8 cellular contexts compared by ENCODE assay signal in the genomic region with DNA sequence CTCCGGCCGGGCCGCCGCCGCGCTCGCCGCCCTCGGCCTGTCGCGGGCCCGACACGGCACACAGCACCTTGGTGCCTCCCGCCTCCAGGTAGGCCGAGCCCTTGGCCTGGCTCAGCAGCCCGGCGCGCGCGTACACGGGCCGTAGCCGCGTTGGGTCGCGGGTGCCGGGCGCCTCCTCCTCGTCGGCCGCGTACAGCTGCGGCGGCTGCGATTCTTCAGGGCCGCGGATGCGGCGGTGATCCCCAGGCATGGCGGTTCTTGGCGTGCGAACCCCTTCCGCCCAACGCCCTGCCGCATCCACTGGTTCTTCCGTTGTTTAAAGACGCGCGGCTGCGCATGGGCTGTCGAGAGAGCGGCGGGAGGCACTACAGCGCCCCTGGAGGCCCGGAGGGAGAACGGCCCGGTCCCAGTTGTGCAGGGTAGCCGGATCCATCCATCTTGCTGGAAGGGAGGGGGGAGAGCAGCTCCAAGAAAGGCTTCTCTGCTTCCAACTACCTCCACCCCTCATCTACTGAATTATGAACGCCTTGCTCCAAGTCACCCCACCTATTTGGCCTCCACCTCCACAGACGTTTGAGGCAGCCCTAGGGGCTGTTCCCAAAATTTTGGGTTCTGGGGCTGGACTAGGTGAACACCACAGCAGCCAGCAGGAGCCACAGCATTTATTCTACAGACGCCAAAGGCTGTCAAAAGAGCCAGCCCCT. TPM values are rescaled to one million over a fixed set of nuclear protein-coding genes. Genes with fewer than 3 reads are reported as not detected.
A peak's percentile ranks its signal among the peaks of the same experiment; 100 is the strongest.
DNase-seq lines count a peak whose midpoint lies in the region; ATAC-seq, FAIRE-seq and TF ChIP-seq lines count a peak whose summit lies in the region.

A gene (minus strand): TSS at position 290 of the 704 bp plus-strand sequence. CDS start 40 bp downstream, at position 250.

- H3K4me3 Mint-ChIP-seq in Calu3 (ENCODE audit: low read depth, unreplicated experiment): peak within 1 kb of the TSS; percentile 85

- intact Hi-C loops in Calu3 (cut with micrococcal nuclease; ENCODE audit: unreplicated experiment): no loop called here

- peaks cover 4 to 17% of the 10 kb centered on the region in 2 experiments for H4K20me1 ChIP-seq in H1 (replicated peaks in 1 of 2; ENCODE audit: control insufficient read depth in 1 of 2, insufficient read depth in 2 of 2, low read length in 2 of 2)

- H3K27ac Mint-ChIP-seq in Calu3 (ENCODE audit: unreplicated experiment): peak within 1 kb of the TSS; percentile 95

- no peak for TF ChIP-seq RAD21 in H1 (IDR thresholded peaks at IDR 0.05 in 1 of 2, conservative IDR thresholded peaks at IDR 0.05 in 1 of 2; ENCODE audit: low read depth in 2 of 2, low read length in 2 of 2)

- H3K9ac ChIP-seq in H1 (replicated peaks in 1 of 4; ENCODE audit: extremely low read depth in 1 of 4, low read depth in 3 of 4, low read length in 3 of 4) (peak within 1 kb of the TSS; percentile 65 to 96 (median 94)), mesendoderm (ENCODE audit: low read length) (peak within 1 kb of the TSS; percentile 92)

- TF ChIP-seq POLR2A in H1 (IDR thresholded peaks at IDR 0.05; ENCODE audit: control extremely low read depth in 1 of 2, low read depth in 2 of 2, low read length in 2 of 2): peak; percentile 86 to 88

- no TSS peak for BruUV-seq in Calu3 (replicated peaks; lab: Mats Ljungman, UMichigan)

- H2AK5ac ChIP-seq in H1 (ENCODE audit: low read depth, low read length) (no peak within 1 kb of the TSS), mesendoderm (ENCODE audit: low read length) (no peak within 1 kb of the TSS)

- FAIRE-seq in HTR-8/SVneo (lab: Jason Lieb, UNC) (peak; percentile 89), H1 (lab: Jason Lieb, UNC) (no peak)

- H3K4me1 ChIP-seq in H1 (replicated peaks in 1 of 4; ENCODE audit: control insufficient read depth in 3 of 4, insufficient read depth in 4 of 4, low read length in 3 of 4) (no peaks in the 10 kb centered on the region; a peak in 1 of 7 replicates), mesendoderm (ENCODE audit: control insufficient read depth, low read depth, low read length) (no peaks in the 10 kb centered on the region)

- H3K4me2 ChIP-seq in H1 (ENCODE audit: insufficient read depth in 1 of 2, low read depth in 2 of 2, low read length in 2 of 2): peak within 1 kb of the TSS; percentile 48 to 70
- peak within 1 kb of the TSS; percentile 75 for H3K4me2 ChIP-seq in mesendoderm (ENCODE audit: low read length)

- H2BK120ac ChIP-seq in H1 (replicated peaks; ENCODE audit: low read depth, low read length) (no peak within 1 kb of the TSS), mesendoderm (ENCODE audit: low read depth, low read length) (no peak within 1 kb of the TSS)

- H3K23me2 ChIP-seq in H1 (ENCODE audit: low read depth, low read length): peaks cover 3% of the 10 kb centered on the region; the same call in 1 of the 2 replicates

- peak within 1 kb of the TSS; percentile 60; the same call in 1 of the 2 replicates for H3K18ac ChIP-seq in H1 (ENCODE audit: extremely low read depth, low read length)
- H3K18ac ChIP-seq in mesendoderm (ENCODE audit: low read length): peak within 1 kb of the TSS; percentile 41

- H3K27me3 ChIP-seq in H1 (replicated peaks in 1 of 4; ENCODE audit: control insufficient read depth in 3 of 4, extremely low read depth in 1 of 4, insufficient read depth in 3 of 4, low read length in 3 of 4) (no peaks in the 10 kb centered on the region), mesendoderm (ENCODE audit: insufficient read depth, low read length, poor library complexity) (no peaks in the 10 kb centered on the region)

- H3K79me1 ChIP-seq in H1 (ENCODE audit: low read depth, low read length) (0 out of 2 replicates have a peak, but pooled peaks cover 2% of the 10 kb centered on the region), mesendoderm (ENCODE audit: low read length) (no peaks in the 10 kb centered on the region)

- H3K79me2 ChIP-seq in H1 (ENCODE audit: control insufficient read depth in 1 of 2, insufficient read depth in 2 of 2, low read length in 2 of 2) (peaks cover 0 to 20% of the 10 kb centered on the region in 2 experiments; a peak in 2 of 4 replicates), mesendoderm (ENCODE audit: control insufficient read depth, insufficient read depth, low read length) (peaks cover 14% of the 10 kb centered on the region)

- peak within 1 kb of the TSS; percentile 46 for H3K56ac ChIP-seq in H1 (replicated peaks; ENCODE audit: insufficient read length, low read depth, low read length)
- peak within 1 kb of the TSS; percentile 98 for H3K56ac ChIP-seq in mesendoderm (ENCODE audit: low read length)

- no peak within 1 kb of the TSS for H2BK20ac ChIP-seq in H1 (ENCODE audit: low read length)

- no peaks in the 10 kb centered on the region for H3K9me3 Mint-ChIP-seq in Calu3 (ENCODE audit: low read depth, unreplicated experiment)

- POLR2A ChIA-PET in activated CD8-positive, alpha-beta memory T cell treated with anti-CD3 and anti-CD28 coated beads for 36 hours (lab: Charles Lee): interaction anchor here (0.7 to 2.1 kb wide), 6 partner anchors 37 to 316 kb away, joined by 3 to 10 read pairs (median 4); a partner anchor contains a TSS
- POLR2A ChIA-PET in H1 (lab: Charles Lee; ENCODE audit: partially characterized antibody): interaction anchor here (0.6 to 6.8 kb wide), 19 partner anchors 8 to 326 kb away, joined by 3 to 48 read pairs (median 5); a partner anchor contains a TSS

- no peaks in the 10 kb centered on the region for H3K27me3 Mint-ChIP-seq in Calu3 (ENCODE audit: unreplicated experiment)

- TF ChIP-seq CTCF in Calu3 (IDR thresholded peaks at IDR 0.05; ENCODE audit: unreplicated experiment) (peak; percentile 96), H1 (IDR thresholded peaks at IDR 0.05; ENCODE audit: control extremely low read depth in 1 of 3, insufficient read depth in 1 of 3, low read depth in 1 of 3, low read length in 3 of 3) (peak; percentile 90 to 95 (median 90))

- peak; percentile 85 for ATAC-seq in GM21381 (IDR thresholded peaks at IDR 0.05; ENCODE audit: unreplicated experiment)

- no peaks in the 10 kb centered on the region for H3K9me3 ChIP-seq in H1 (ENCODE audit: insufficient read depth in 2 of 2, low read depth in 1 of 2, low read length in 1 of 2)

- H4K8ac ChIP-seq in H1 (ENCODE audit: extremely low read depth, insufficient read depth, low read length) (peak within 1 kb of the TSS; percentile 95), mesendoderm (ENCODE audit: low read depth, low read length) (peak within 1 kb of the TSS; percentile 39)

- H3K36me3 ChIP-seq in H1 (ENCODE audit: control insufficient read depth in 2 of 4, insufficient read depth in 4 of 4, low read length in 3 of 4) (peaks cover 28 to 48% (median 45%) of the 10 kb centered on the region in 4 experiments), mesendoderm (ENCODE audit: control insufficient read depth, insufficient read depth, low read length) (peaks cover 26% of the 10 kb centered on the region)

- H3K4me3 ChIP-seq in H1 (ENCODE audit: extremely low read depth in 1 of 4, insufficient read depth in 2 of 4, low read depth in 3 of 4, low read length in 4 of 4) (peak within 1 kb of the TSS; percentile 66 to 87 (median 81)), mesendoderm (ENCODE audit: low read length) (peak within 1 kb of the TSS; percentile 75)

- no peak within 1 kb of the TSS for H3K4ac ChIP-seq in H1 (replicated peaks; ENCODE audit: insufficient read length, low read depth, low read length)
- H3K4ac ChIP-seq in mesendoderm (ENCODE audit: low read depth, low read length): peak within 1 kb of the TSS; percentile 76

- H4K5ac ChIP-seq in H1 (ENCODE audit: insufficient read length, low read depth, low read length) (peak within 1 kb of the TSS; percentile 88), mesendoderm (ENCODE audit: low read length) (no peak within 1 kb of the TSS)

- H2BK5ac ChIP-seq in H1 (ENCODE audit: low read depth, low read length) (peak within 1 kb of the TSS; percentile 85), mesendoderm (ENCODE audit: low read length) (peak within 1 kb of the TSS; percentile 35)

- 4% methylated on average over 47 of the region's 61 CpGs; no CpG with 5 or more reads in 1 of the 2 experiments for WGBS in H1 (ENCODE audit: extremely low coverage in 1 of 2, insufficient coverage in 1 of 2, insufficient read length in 1 of 2, insufficient replicate concordance in 2 of 2, low coverage in 1 of 2, low lambda C conversion rate in 2 of 2, missing lambda C conversion rate in 1 of 2), 2 experiments
- no CpG with 5 or more reads among the region's 61 CpGs for WGBS in mesendoderm (ENCODE audit: extremely low coverage, insufficient coverage, low lambda C conversion rate)

- H3K23ac ChIP-seq in H1 (ENCODE audit: insufficient read length) (no peak within 1 kb of the TSS), mesendoderm (ENCODE audit: low read length) (peak within 1 kb of the TSS; percentile 94)

- DNase-seq in Calu3 (peak; percentile 96), HTR-8/SVneo (ENCODE audit: insufficient read length, low spot score) (peak; percentile 98), NOMO-1 (lab: John Stamatoyannopoulos, UW; ENCODE audit: unreplicated experiment in 2 of 2) (peak; percentile 93 to 97), H1 (ENCODE audit: low read depth in 1 of 2, low spot score in 2 of 2) (peak; percentile 82 to 94), mesendoderm (peak; percentile 97)
- peak; percentile 87 for DNase-seq in stimulated activated CD8-positive, alpha-beta memory T cell treated with anti-CD3 and anti-CD28 coated beads, Interleukin-12 subunit alpha, Interleukin-12 subunit beta, amount 100 ng/mL, for 4 hours (ENCODE audit: low read depth)

- H3K4me1 Mint-ChIP-seq in Calu3 (ENCODE audit: low read depth, unreplicated experiment): no peaks in the 10 kb centered on the region

- no peak within 1 kb of the TSS for H2AFZ ChIP-seq in H1 (ENCODE audit: low read length)

- peak within 1 kb of the TSS; percentile 95 for H4K91ac ChIP-seq in H1 (replicated peaks; ENCODE audit: insufficient read length, low read length)

- peak in 1 of 2 experiments; percentile 84; a peak in 1 of 3 replicates for TF ChIP-seq EP300 in H1 (IDR thresholded peaks at IDR 0.05; ENCODE audit: borderline replicate concordance in 1 of 2, low read depth in 2 of 2, low read length in 2 of 2)

- no peak within 1 kb of the TSS for H3K14ac ChIP-seq in H1 (ENCODE audit: insufficient read length)

- H3K36me3 Mint-ChIP-seq in Calu3 (ENCODE audit: insufficient read depth, unreplicated experiment): peaks cover 78% of the 10 kb centered on the region

- CTCF ChIA-PET in Calu3 (lab: Charles Lee) (interaction anchor here (0.5 to 0.6 kb wide), 2 partner anchors 16 to 164 kb away, joined by 3 read pairs; no protein-coding TSS in a partner anchor), H1 (lab: Charles Lee; ENCODE audit: partially characterized antibody) (interaction anchor here (0.5 to 8.3 kb wide), 24 partner anchors 8 to 517 kb away, joined by 3 to 67 read pairs (median 4); a partner anchor contains a TSS)
- CTCF ChIA-PET in activated CD8-positive, alpha-beta memory T cell treated with anti-CD3 and anti-CD28 coated beads for 36 hours (lab: Charles Lee): interaction anchor here (0.5 to 2.5 kb wide), 9 partner anchors 12 to 599 kb away, joined by 3 to 12 read pairs (median 4); a partner anchor contains a TSS

- H3K27ac ChIP-seq in H1 (ENCODE audit: low read depth, low read length): peak within 1 kb of the TSS; percentile 93
- H3K27ac ChIP-seq in mesendoderm (ENCODE audit: low read depth, low read length): peak within 1 kb of the TSS; percentile 79

- no peak within 1 kb of the TSS for H2BK15ac ChIP-seq in H1 (ENCODE audit: low read length)
- no peak within 1 kb of the TSS for H2BK15ac ChIP-seq in mesendoderm (replicated peaks; ENCODE audit: low read depth)

- no peak within 1 kb of the TSS for H2BK12ac ChIP-seq in H1 (ENCODE audit: low read depth, low read length)

RNA-seq across cellular contexts. Expression of the gene that starts here (rescaled TPM):
- total RNA-seq in Calu3 (2022): 32.3 and 33.2 TPM in 2 replicates
- 10 to 100 TPM; 38.7 to 39.4 TPM for total RNA-seq in activated CD8-positive, alpha-beta memory T cell treated with anti-CD3 and anti-CD28 coated beads for 36 hours
- total RNA-seq in H1 (2021; fragmentation: NEBNext Ultra II Directional; extraction: Animal tissue kit (Norgen Biotek cat#: 25700)): 21.7 and 22.5 TPM in 2 replicates
- 8.7 and 9.7 TPM in 2 replicates for polyA plus RNA-seq in H1 (2011; rRNA removed)
- 10.9 TPM for polyA plus RNA-seq in H1 (2011; cell fraction: cytosol; rRNA removed)
- polyA plus RNA-seq in H1 (2011; cell fraction: nucleus; rRNA removed): 8.3 TPM
- 7.2 to 11.1 TPM (median 8.3 TPM) in 4 replicates for polyA plus RNA-seq in H1 (2012, experiment 1 of 2)
- 7.7 TPM for polyA plus RNA-seq in H1 (2012, experiment 2 of 2)
- 12.2 TPM for polyA plus RNA-seq in H1 (2013, experiment 1 of 2)
- polyA plus RNA-seq in H1 (2013, experiment 2 of 2): 10.7 TPM
- 4.4 and 5.0 TPM in 2 replicates for polyA minus RNA-seq in H1 (2011; rRNA and poly(A)+ RNA removed)
- polyA minus RNA-seq in H1 (2011; cell fraction: cytosol; rRNA and poly(A)+ RNA removed): 10.9 TPM
- polyA minus RNA-seq in H1 (2011; cell fraction: nucleus; rRNA and poly(A)+ RNA removed): 13.0 TPM
- 18.5 TPM for polyA plus RNA-seq in mesendoderm (2013, experiment 1 of 2)
- polyA plus RNA-seq in mesendoderm (2013, experiment 2 of 2): 17.7 TPM

Comparison
In these comparisons a context has a peak if more than half of its experiments do, and no peak if none do; other contexts are left out.
1. Peak in every context shown above with its lines: DNase-seq, ATAC-seq, H3K4me3 ChIP-seq and H3K27ac ChIP-seq.